23 cellular contexts compared by ENCODE assay signal in genomic region chr7:37224746-37225145, GRCh38.
"Had no signal": no experiment of that assay in that cellular context is flagged by ENCODE, and none has a peak within 500 bp of the region (broad histone marks: within the 10 kb centered on the region; RNA-seq: fewer than 3 reads in every experiment).

No MANE protein-coding gene starts in this region.

- H3K9me3 ChIP-seq: adrenal gland, breast epithelium had no signal

- ATAC-seq: activated CD4-positive, alpha-beta T cell treated with anti-CD3 and anti-CD28 coated beads for 36 hours; activated CD8-positive, alpha-beta memory T cell treated with anti-CD3 and anti-CD28 coated beads, Interleukin-2, amount 10 ng/mL, durations not matched to agents 7 days and 5 days had no signal

- H3K4me3 ChIP-seq: adrenal gland, breast epithelium had no signal

- H3K4me3 Mint-ChIP-seq: activated CD4-positive, alpha-beta T cell treated with anti-CD3 and anti-CD28 coated beads for 36 hours; activated CD8-positive, alpha-beta memory T cell treated with anti-CD3 and anti-CD28 coated beads, Interleukin-2, amount 10 ng/mL, durations not matched to agents 7 days and 5 days; activated naive CD8-positive, alpha-beta T cell treated with anti-CD3 and anti-CD28 coated beads, Interleukin-2, amount 10 ng/mL, durations not matched to agents 7 days and 5 days had no signal

- H3K27ac Mint-ChIP-seq: activated CD4-positive, alpha-beta T cell treated with anti-CD3 and anti-CD28 coated beads for 36 hours; activated CD8-positive, alpha-beta memory T cell treated with anti-CD3 and anti-CD28 coated beads, Interleukin-2, amount 10 ng/mL, durations not matched to agents 7 days and 5 days; activated naive CD8-positive, alpha-beta T cell treated with anti-CD3 and anti-CD28 coated beads, Interleukin-2, amount 10 ng/mL, durations not matched to agents 7 days and 5 days; activated T-helper 2 cell treated with anti-CD3 and anti-CD28 coated beads, Interferon-gamma antibody, Interleukin-2, Interleukin-4, amounts not matched to agents 10 μg/mL and 5 μg/mL and 100 μg/mL, durations not matched to agents 14 hours and 24 hours and 36 hours had no signal

- H3K4me1 ChIP-seq: adrenal gland, breast epithelium had no signal

- H3K27ac ChIP-seq: adrenal gland, breast epithelium had no signal

- H3K27me3 ChIP-seq: adrenal gland, breast epithelium had no signal

- H3K36me3 ChIP-seq: adrenal gland, breast epithelium had no signal

- H3K9me3 Mint-ChIP-seq: activated naive CD8-positive, alpha-beta T cell treated with anti-CD3 and anti-CD28 coated beads, Interleukin-2, amount 10 ng/mL, durations not matched to agents 7 days and 5 days; activated T-helper 2 cell treated with anti-CD3 and anti-CD28 coated beads, Interferon-gamma antibody, Interleukin-2, Interleukin-4, amounts not matched to agents 10 μg/mL and 5 μg/mL and 100 μg/mL, durations not matched to agents 14 hours and 24 hours and 36 hours had no signal

- H3K27me3 Mint-ChIP-seq: activated CD4-positive, alpha-beta T cell treated with anti-CD3 and anti-CD28 coated beads for 36 hours; activated CD8-positive, alpha-beta memory T cell treated with anti-CD3 and anti-CD28 coated beads, Interleukin-2, amount 10 ng/mL, durations not matched to agents 7 days and 5 days; activated naive CD8-positive, alpha-beta T cell treated with anti-CD3 and anti-CD28 coated beads, Interleukin-2, amount 10 ng/mL, durations not matched to agents 7 days and 5 days had no signal

- DNase-seq: activated CD4-positive, alpha-beta T cell treated with anti-CD3 and anti-CD28 coated beads for 36 hours; activated CD4-positive, alpha-beta T cell treated with anti-CD3 and anti-CD28 coated beads, Interleukin-2, amount 50 U/mL, for 4 hours; activated CD8-positive, alpha-beta memory T cell treated with anti-CD3 and anti-CD28 coated beads, Interleukin-2, amount 10 ng/mL, durations not matched to agents 7 days and 5 days; activated naive CD4-positive, alpha-beta T cell treated with anti-CD3 and anti-CD28 coated beads, Interleukin-2, amount 50 U/mL, for 16 hours; activated naive CD8-positive, alpha-beta T cell treated with anti-CD3 and anti-CD28 coated beads, Interleukin-2, amount 10 ng/mL, durations not matched to agents 7 days and 5 days; activated T-cell treated with anti-CD3 and anti-CD28 coated beads, Interleukin-2, amount 50 U/mL, for 48 hours; adrenal gland; anterior cingulate cortex; caudate nucleus; Kasumi-1; KBM-7; NCI-H1048; NCI-H1930; NCI-H2171; NCI-H226; NCI-H510A; NCI-H526 treated with DMSO at 0.1 percent for 48 hours; NCI-H82; SIG-M5; T-helper 2 cell; T1000 had no signal

- H3K4me1 Mint-ChIP-seq: activated CD4-positive, alpha-beta T cell treated with anti-CD3 and anti-CD28 coated beads for 36 hours had no signal
